In the genomic region with DNA sequence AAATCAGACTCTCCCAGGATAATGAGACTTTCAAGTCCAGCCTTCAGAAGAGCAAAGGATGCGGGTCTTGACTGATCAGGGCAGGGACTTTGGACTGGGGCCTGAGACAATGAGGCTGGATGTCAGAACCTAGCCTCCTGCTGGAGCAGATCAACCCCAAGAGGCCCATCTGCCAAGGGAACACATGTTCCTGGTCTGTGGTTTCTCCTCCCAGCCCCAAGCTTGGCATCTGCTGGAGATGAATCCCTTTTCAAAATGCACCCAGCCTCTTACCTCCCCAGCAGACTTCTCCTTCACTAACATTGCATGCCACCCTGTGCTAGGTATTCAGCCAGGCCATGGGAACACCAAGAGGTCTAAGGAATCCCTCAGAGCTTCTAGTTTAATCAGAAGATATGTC, we compare ENCODE assay signal across 1 cellular context.
TF ChIP-seq lines count a peak whose summit lies in the region.

No MANE protein-coding gene starts in this region.

TF ChIP-seq in IMR-90, 13 proteins besides CTCF, POLR2A, EP300 and RAD21:
- TF ChIP-seq CHD1 (IDR thresholded peaks at IDR 0.05; ENCODE audit: low read depth, low read length), result no peak
- TF ChIP-seq MAFK (IDR thresholded peaks at IDR 0.05; ENCODE audit: low read depth, low read length), result no peak
- TF ChIP-seq MXI1 (IDR thresholded peaks at IDR 0.05; ENCODE audit: borderline replicate concordance, low read depth, low read length), result no peak
- no peak for TF ChIP-seq NFE2L2 (IDR thresholded peaks at IDR 0.05; ENCODE audit: low read depth, low read length)
- TF ChIP-seq RCOR1 (IDR thresholded peaks at IDR 0.05; ENCODE audit: insufficient replicate concordance, low read length), result no peak
- TF ChIP-seq SMC3 (IDR thresholded peaks at IDR 0.05; ENCODE audit: low read depth, low read length), result no peak
- TF ChIP-seq BHLHE40 (IDR thresholded peaks at IDR 0.05; ENCODE audit: low read depth, low read length), result no peak
- no peak for TF ChIP-seq CEBPB (IDR thresholded peaks at IDR 0.05; ENCODE audit: low read depth, low read length)
- TF ChIP-seq MAZ (IDR thresholded peaks at IDR 0.05; ENCODE audit: borderline replicate concordance, low read depth, low read length), result no peak
- TF ChIP-seq, protein P1, sequence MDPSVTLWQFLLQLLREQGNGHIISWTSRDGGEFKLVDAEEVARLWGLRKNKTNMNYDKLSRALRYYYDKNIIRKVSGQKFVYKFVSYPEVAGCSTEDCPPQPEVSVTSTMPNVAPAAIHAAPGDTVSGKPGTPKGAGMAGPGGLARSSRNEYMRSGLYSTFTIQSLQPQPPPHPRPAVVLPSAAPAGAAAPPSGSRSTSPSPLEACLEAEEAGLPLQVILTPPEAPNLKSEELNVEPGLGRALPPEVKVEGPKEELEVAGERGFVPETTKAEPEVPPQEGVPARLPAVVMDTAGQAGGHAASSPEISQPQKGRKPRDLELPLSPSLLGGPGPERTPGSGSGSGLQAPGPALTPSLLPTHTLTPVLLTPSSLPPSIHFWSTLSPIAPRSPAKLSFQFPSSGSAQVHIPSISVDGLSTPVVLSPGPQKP (IDR thresholded peaks at IDR 0.05; ENCODE audit: borderline replicate concordance, low read depth, low read length), result no peak
- no peak for TF ChIP-seq RFX5 (IDR thresholded peaks at IDR 0.05; ENCODE audit: low read depth, low read length)
- TF ChIP-seq, protein P2, sequence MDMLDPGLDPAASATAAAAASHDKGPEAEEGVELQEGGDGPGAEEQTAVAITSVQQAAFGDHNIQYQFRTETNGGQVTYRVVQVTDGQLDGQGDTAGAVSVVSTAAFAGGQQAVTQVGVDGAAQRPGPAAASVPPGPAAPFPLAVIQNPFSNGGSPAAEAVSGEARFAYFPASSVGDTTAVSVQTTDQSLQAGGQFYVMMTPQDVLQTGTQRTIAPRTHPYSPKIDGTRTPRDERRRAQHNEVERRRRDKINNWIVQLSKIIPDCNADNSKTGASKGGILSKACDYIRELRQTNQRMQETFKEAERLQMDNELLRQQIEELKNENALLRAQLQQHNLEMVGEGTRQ (IDR thresholded peaks at IDR 0.05; ENCODE audit: low read depth, low read length), result no peak
- no peak for TF ChIP-seq FOS (IDR thresholded peaks at IDR 0.05; ENCODE audit: low read depth, low read length)
